In the genomic region with DNA sequence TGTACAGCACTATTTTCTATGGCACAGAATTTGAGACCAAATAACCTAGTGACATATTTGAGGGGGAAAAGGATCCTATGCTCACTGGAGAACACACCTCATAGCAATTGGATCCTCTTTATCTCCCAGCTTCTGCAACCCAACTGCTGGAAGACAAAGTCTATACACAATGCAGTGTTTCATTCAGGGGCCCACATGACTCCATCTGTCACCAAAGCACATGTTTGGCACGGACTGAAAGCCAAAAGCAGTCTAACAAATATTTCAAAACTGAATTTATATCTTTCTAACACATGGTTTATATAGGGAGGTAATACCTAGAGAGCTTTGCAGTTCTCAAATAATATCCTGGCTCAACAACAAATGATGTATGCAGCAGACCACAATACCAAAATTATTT, we compare ENCODE assay signal across 21 cellular contexts. TPM values are rescaled to one million over a fixed set of nuclear protein-coding genes. Genes with fewer than 3 reads are reported as not detected.
"Had no signal": no experiment of that assay in that cellular context is flagged by ENCODE, and none has a peak within 500 bp of the region (broad histone marks: within the 10 kb centered on the region; RNA-seq: fewer than 3 reads in every experiment).

No MANE protein-coding gene starts in this region.

- H3K4me1 ChIP-seq: breast epithelium, prostate gland had no signal

- H3K9me3 ChIP-seq: breast epithelium, prostate gland, right atrium auricular region, tibial artery had no signal

- ATAC-seq: activated CD4-positive, alpha-beta T cell treated with anti-CD3 and anti-CD28 coated beads for 36 hours; activated T-cell treated with anti-CD3 and anti-CD28 coated beads, Interleukin-2, amount 50 U/mL, for 4 hours; heart left ventricle; left colon; naive thymus-derived CD4-positive, alpha-beta T cell had no signal

- DNase-seq: activated B cell treated with CpG ODN at 0.5 μM for 24 hours; activated CD4-positive, alpha-beta T cell treated with anti-CD3 and anti-CD28 coated beads for 36 hours; activated CD4-positive, alpha-beta T cell treated with anti-CD3 and anti-CD28 coated beads, Interleukin-2, amount 50 U/mL, for 4 hours; activated CD8-positive, alpha-beta memory T cell treated with anti-CD3 and anti-CD28 coated beads for 24 hours; activated CD8-positive, alpha-beta memory T cell treated with anti-CD3 and anti-CD28 coated beads, Interleukin-2, amount 50 U/mL, for 4 hours; activated naive CD4-positive, alpha-beta T cell treated with Interleukin-2 at 50 U/mL for 16 hours; activated naive CD8-positive, alpha-beta T cell treated with anti-CD3 and anti-CD28 coated beads for 36 hours; activated T-cell treated with anti-CD3 and anti-CD28 coated beads, Interleukin-2, amount 50 U/mL, for 4 hours; cerebellar nuclear complex; heart left ventricle; left colon; mesenchymal stem cell; naive thymus-derived CD4-positive, alpha-beta T cell; stimulated activated CD4-positive, alpha-beta T cell treated with anti-CD3 and anti-CD28 coated beads, Interleukin-12 subunit alpha, Interleukin-12 subunit beta, amount 100 ng/mL, for 4 hours; stimulated activated CD4-positive, alpha-beta T cell treated with anti-CD3 and anti-CD28 coated beads, Interleukin-4, amount 100 ng/mL, for 4 hours; T-helper 9 cell; tibial artery had no signal

- H3K27me3 ChIP-seq: breast epithelium, right atrium auricular region, tibial artery had no signal

- H3K4me3 ChIP-seq: breast epithelium, coronary artery, heart left ventricle, prostate gland, right atrium auricular region, tibial artery had no signal

- H3K36me3 ChIP-seq: breast epithelium, heart left ventricle, prostate gland, right atrium auricular region, tibial artery had no signal

- H3K27ac ChIP-seq: breast epithelium, coronary artery, heart left ventricle, prostate gland, right atrium auricular region, tibial artery had no signal

RNA-seq across cellular contexts. Expression of gene ADAM12, which starts 39.2 kb away (rescaled TPM):
- polyA plus RNA-seq: naive thymus-derived CD4-positive, alpha-beta T cell had no signal
